In genomic region chr5:43042176-43042625, GRCh38 we compare ENCODE assay signal across 2 cellular contexts.
TF ChIP-seq lines count a peak whose summit lies in the region.

No MANE protein-coding gene starts in this region.

TF ChIP-seq in WTC11, 78 proteins besides CTCF, POLR2A, EP300 and RAD21 (continued from another document and continues in another):
- peak; percentile 46; the same call in 1 of the 2 replicates for TF ChIP-seq FOXP4 (CRISPR knock-in tag; IDR thresholded peaks at IDR 0.05)
- TF ChIP-seq FOXP1 (CRISPR knock-in tag; IDR thresholded peaks at IDR 0.05; ENCODE audit: borderline replicate concordance), result no peak
- TF ChIP-seq CREM (CRISPR knock-in tag; IDR thresholded peaks at IDR 0.05), result no peak
- TF ChIP-seq IRF1 (CRISPR knock-in tag; IDR thresholded peaks at IDR 0.05), result no peak
- no peak for TF ChIP-seq ZBTB21 (CRISPR knock-in tag; IDR thresholded peaks at IDR 0.05; ENCODE audit: borderline replicate concordance)
- no peak for TF ChIP-seq ZNF317 (CRISPR knock-in tag; IDR thresholded peaks at IDR 0.05; ENCODE audit: borderline replicate concordance, low read depth)
- peak; percentile 35; the same call in 1 of the 2 replicates for TF ChIP-seq FOXK1 (CRISPR knock-in tag; IDR thresholded peaks at IDR 0.05)
- TF ChIP-seq ATF2 (CRISPR knock-in tag; IDR thresholded peaks at IDR 0.05; ENCODE audit: borderline replicate concordance, low read depth), result no peak
- TF ChIP-seq ZBTB43 (CRISPR knock-in tag; IDR thresholded peaks at IDR 0.05), result 0 out of 2 replicates have a peak, but pooled peaks have one; percentile 16
- peak; percentile 80; the same call in 1 of the 2 replicates for TF ChIP-seq JUN (CRISPR knock-in tag; IDR thresholded peaks at IDR 0.05)
- no peak for TF ChIP-seq TP53 (CRISPR knock-in tag; IDR thresholded peaks at IDR 0.05)
- TF ChIP-seq NR1H2 (CRISPR knock-in tag; IDR thresholded peaks at IDR 0.05), result no peak
- no peak for TF ChIP-seq HMGA2 (CRISPR knock-in tag; IDR thresholded peaks at IDR 0.05)
- no peak for TF ChIP-seq ZNF263 (CRISPR knock-in tag; IDR thresholded peaks at IDR 0.05; ENCODE audit: low read depth)
- no peak for TF ChIP-seq NR2C2 (CRISPR knock-in tag; IDR thresholded peaks at IDR 0.05)
- no peak for TF ChIP-seq ATF3 (CRISPR knock-in tag; conservative IDR thresholded peaks at IDR 0.05)
- TF ChIP-seq OVOL2 (CRISPR knock-in tag; IDR thresholded peaks at IDR 0.05; ENCODE audit: borderline replicate concordance), result no peak
- TF ChIP-seq PRDM15 (CRISPR knock-in tag; IDR thresholded peaks at IDR 0.05), result peak; percentile 47; the same call in 1 of the 2 replicates

TF ChIP-seq in HepG2, 621 proteins besides CTCF, POLR2A, EP300 and RAD21 (continued from another document and continues in another):
- TF ChIP-seq AHDC1 (CRISPR knock-in tag; IDR thresholded peaks at IDR 0.05; ENCODE audit: borderline replicate concordance) (0 out of 2 replicates have a peak, but pooled peaks have one; percentile 15), RXRA (CRISPR knock-in tag; IDR thresholded peaks at IDR 0.05) (peak; percentile 8; the same call in 1 of the 2 replicates), ZNF224 (CRISPR knock-in tag; IDR thresholded peaks at IDR 0.05) (no peak), MTERF4 (CRISPR knock-in tag; IDR thresholded peaks at IDR 0.05) (no peak; the same call in 1 of the 2 replicates), ZNF687 (CRISPR knock-in tag; IDR thresholded peaks at IDR 0.05) (peak; percentile 96), GFI1 (CRISPR knock-in tag; IDR thresholded peaks at IDR 0.05; ENCODE audit: borderline replicate concordance) (no peak), SPEN (CRISPR knock-in tag; IDR thresholded peaks at IDR 0.05; ENCODE audit: low read depth) (peak; percentile 53; the same call in 1 of the 2 replicates), SMAD3 (CRISPR knock-in tag; IDR thresholded peaks at IDR 0.05) (0 out of 2 replicates have a peak, but pooled peaks have one; percentile 26), TSC22D2 (CRISPR knock-in tag; IDR thresholded peaks at IDR 0.05; ENCODE audit: borderline replicate concordance) (no peak), ZNF513 (CRISPR knock-in tag; conservative IDR thresholded peaks at IDR 0.05) (no peak), ZGPAT (CRISPR knock-in tag; IDR thresholded peaks at IDR 0.05) (no peak), TEAD2 (CRISPR knock-in tag; IDR thresholded peaks at IDR 0.05) (peak; percentile 33; the same call in 1 of the 2 replicates), ZBTB34 (CRISPR knock-in tag; IDR thresholded peaks at IDR 0.05) (peak; percentile 94), TMF1 (CRISPR knock-in tag; IDR thresholded peaks at IDR 0.05; ENCODE audit: low read depth) (0 out of 2 replicates have a peak, but pooled peaks have one; percentile 81), AGO1 (IDR thresholded peaks at IDR 0.05; ENCODE audit: low read depth, low read length, poor library complexity, severe bottlenecking) (no peak), DMAP1 (CRISPR knock-in tag; IDR thresholded peaks at IDR 0.05) (peak; percentile 45; the same call in 1 of the 2 replicates), MTA1 (CRISPR knock-in tag; IDR thresholded peaks at IDR 0.05; ENCODE audit: borderline replicate concordance) (0 out of 2 replicates have a peak, but pooled peaks have one; percentile 6), ZNF446 (CRISPR knock-in tag; IDR thresholded peaks at IDR 0.05) (peak; percentile 72), ZNF792 (CRISPR knock-in tag; IDR thresholded peaks at IDR 0.05) (0 out of 2 replicates have a peak, but pooled peaks have one; percentile 17), ZNF709 (CRISPR knock-in tag; IDR thresholded peaks at IDR 0.05) (peak; percentile 83; the same call in 1 of the 2 replicates), MLXIP (CRISPR knock-in tag; IDR thresholded peaks at IDR 0.05; ENCODE audit: borderline replicate concordance) (peak; percentile 60; the same call in 1 of the 2 replicates), RELA (CRISPR knock-in tag; IDR thresholded peaks at IDR 0.05) (no peak), TGIF2 (CRISPR knock-in tag; IDR thresholded peaks at IDR 0.05) (peak; percentile 65), ZC3H13 (CRISPR knock-in tag; IDR thresholded peaks at IDR 0.05) (peak; percentile 53; the same call in 1 of the 2 replicates), REPIN1 (CRISPR knock-in tag; IDR thresholded peaks at IDR 0.05; ENCODE audit: borderline replicate concordance, low read depth) (peak; percentile 72; the same call in 1 of the 2 replicates), ASH2L (IDR thresholded peaks at IDR 0.05; ENCODE audit: insufficient read length, low read depth, low read length) (peak; percentile 92), ZNF326 (CRISPR knock-in tag; IDR thresholded peaks at IDR 0.05; ENCODE audit: borderline replicate concordance) (no peak), ZFP91 (CRISPR knock-in tag; IDR thresholded peaks at IDR 0.05; ENCODE audit: borderline replicate concordance) (peak; percentile 78; the same call in 1 of the 2 replicates)
